In genomic region chr10:51698473-51699063, GRCh38 we compare ENCODE assay signal across 8 cellular contexts. TPM values are rescaled to one million over a fixed set of nuclear protein-coding genes. Genes with fewer than 3 reads are reported as not detected.
A peak's percentile ranks its signal among the peaks of the same experiment; 100 is the strongest.
DNase-seq lines count a peak whose midpoint lies in the region; ATAC-seq lines count a peak whose summit lies in the region.

No MANE protein-coding gene starts in this region.

- H3K4me3 Mint-ChIP-seq in immature natural killer cell, result peak overlapping the region; percentile 98 to 100 (median 100)

- peaks cover 8 to 17% (median 12%) of the 10 kb centered on the region in 3 donors for H3K27me3 Mint-ChIP-seq in immature natural killer cell (ENCODE audit: low read depth in 3 of 3)

- peaks cover 0 to 5% (median 3%) of the 10 kb centered on the region in 5 donors for H3K36me3 ChIP-seq in subcutaneous abdominal adipose tissue (ENCODE audit: control insufficient read depth in 5 of 5, insufficient read depth in 5 of 5, low read length in 5 of 5)

- H3K9me3 ChIP-seq in subcutaneous abdominal adipose tissue (ENCODE audit: control insufficient read depth in 5 of 5, low read length in 5 of 5), result no peaks in the 10 kb centered on the region

- H3K27ac ChIP-seq in adipose tissue (ENCODE audit: low read depth, low read length), result peak overlapping the region; percentile 31
- H3K27ac ChIP-seq in subcutaneous abdominal adipose tissue (ENCODE audit: low read depth, low read length), result peak overlapping the region; percentile 95

- peaks cover 6 to 11% (median 10%) of the 10 kb centered on the region in 3 donors for H3K36me3 Mint-ChIP-seq in immature natural killer cell

- DNase-seq in NCI-H146 (lab: John Stamatoyannopoulos, UW) (peak; percentile 1), NCI-H146 treated with DMSO at 0.1 percent for 48 hours (lab: John Stamatoyannopoulos, UW; ENCODE audit: unreplicated experiment) (no peak), immature natural killer cell (no peak), CD1c-positive myeloid dendritic cell (ENCODE audit: extremely low spot score) (no peak), posterior vena cava (ENCODE audit: low spot score) (no peak)

- peaks cover 8 to 37% (median 32%) of the 10 kb centered on the region in 5 donors for H3K4me1 ChIP-seq in subcutaneous abdominal adipose tissue (ENCODE audit: control insufficient read depth in 5 of 5, insufficient read depth in 5 of 5, low read length in 5 of 5)

- H3K9me3 Mint-ChIP-seq in immature natural killer cell, result no peaks in the 10 kb centered on the region

- H3K4me1 Mint-ChIP-seq in immature natural killer cell, result peaks cover 50 to 64% of the 10 kb centered on the region in 2 donors

- 64 to 86% (median 82%) methylated on average over 8 of the region's 8 CpGs for WGBS in adipose tissue, 3 donors

- peak overlapping the region; percentile 99 to 100 (median 100) for H3K27ac Mint-ChIP-seq in immature natural killer cell

- H3K27me3 ChIP-seq in subcutaneous abdominal adipose tissue (ENCODE audit: control insufficient read depth in 5 of 5, insufficient read depth in 4 of 5, low read length in 5 of 5), result no peaks in the 10 kb centered on the region

- peak overlapping the region; percentile 84 to 94 (median 93) for H3K9ac ChIP-seq in subcutaneous abdominal adipose tissue (ENCODE audit: low read length in 5 of 5)

- intact Hi-C loops in posterior vena cava (cut with DNase I), result no loop called here

- ATAC-seq in HG02623 (IDR thresholded peaks at IDR 0.05; ENCODE audit: unreplicated experiment), result no peak

- H3K4me3 ChIP-seq in subcutaneous abdominal adipose tissue (ENCODE audit: low read depth in 1 of 5, low read length in 5 of 5), result peak overlapping the region; percentile 76 to 100 (median 95)

RNA-seq across cellular contexts. Expression of gene CSTF2T, which starts 0.8 kb away (rescaled TPM):
- polyA plus RNA-seq in adipose tissue (10 to 100 TPM in 2 of 3 donors, 1 to 10 TPM in 1; 6.6 to 19.6 (median 12.1) TPM), immature natural killer cell (10 to 100 TPM; 10.0 to 19.2 (median 11.7) TPM)
- total RNA-seq in posterior vena cava, result 10 to 100 TPM; 17.2 to 21.1 TPM
